In the genomic region with DNA sequence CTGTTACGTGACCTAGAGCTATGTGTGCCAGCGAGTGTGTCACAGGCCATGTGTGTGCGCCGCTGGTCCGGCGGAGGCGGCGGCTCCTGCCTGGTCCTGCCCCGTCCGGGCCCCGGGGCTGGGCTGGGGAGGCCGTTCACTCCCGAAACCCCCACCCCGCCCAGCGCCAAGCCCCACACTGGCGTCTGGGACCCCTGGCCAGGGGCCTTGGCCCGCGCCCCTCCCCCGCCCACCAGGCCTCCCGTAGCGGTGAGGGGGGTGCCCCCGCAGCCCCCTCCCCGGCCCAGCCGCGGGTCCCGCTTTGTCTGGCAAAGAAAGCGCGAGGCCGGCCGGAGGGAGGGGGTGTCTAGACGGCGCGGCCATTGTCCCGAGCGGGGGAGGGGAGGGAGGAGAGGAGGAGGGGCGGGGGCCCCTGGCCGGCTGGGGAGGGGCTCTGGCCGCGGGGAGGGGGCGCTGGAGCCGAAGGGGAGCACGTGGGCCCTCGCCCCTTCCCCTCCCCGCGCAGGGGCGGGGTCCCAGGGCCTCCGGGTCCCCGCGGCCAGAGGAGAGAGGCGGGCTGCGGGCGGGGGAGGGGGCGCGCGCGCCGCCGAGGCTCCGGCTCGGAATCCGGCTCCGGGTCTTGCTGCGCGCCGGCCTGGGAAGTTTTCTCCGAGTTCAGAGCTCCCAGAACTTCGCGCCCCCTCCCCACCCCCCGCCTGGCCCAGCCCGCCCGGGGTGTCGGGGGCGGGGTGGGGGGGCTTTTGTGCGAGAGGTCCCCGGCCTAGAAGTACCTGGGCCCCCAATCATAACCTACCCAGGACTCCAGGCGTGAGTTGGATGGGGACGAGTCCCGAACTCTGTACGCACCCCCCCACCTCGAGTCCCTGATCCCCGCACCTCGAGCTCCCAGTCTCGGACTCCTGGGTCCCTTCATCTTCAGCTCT, we compare ENCODE assay signal across 8 cellular contexts. TPM values are rescaled to one million over a fixed set of nuclear protein-coding genes. Genes with fewer than 3 reads are reported as not detected.
DNase-seq lines count a peak whose midpoint lies in the region; FAIRE-seq and TF ChIP-seq lines count a peak whose summit lies in the region.

No MANE protein-coding gene starts in this region.

- TF ChIP-seq CTCF in dorsolateral prefrontal cortex (IDR thresholded peaks at IDR 0.05 in 54 of 56, conservative IDR thresholded peaks at IDR 0.05 in 2 of 56; ENCODE audit: low read depth in 1 of 56, partially characterized antibody in 56 of 56) (no peak), mesothelial cell of epicardium (IDR thresholded peaks at IDR 0.05; ENCODE audit: unreplicated experiment) (no peak)

- no peaks in the 10 kb centered on the region for H3K27me3 Mint-ChIP-seq in mesothelial cell of epicardium (ENCODE audit: low read depth)

- no peaks in the 10 kb centered on the region for H3K9me3 Mint-ChIP-seq in mesothelial cell of epicardium

- peak overlapping the region; percentile 76 for H3K4me3 Mint-ChIP-seq in mesothelial cell of epicardium

- peak overlapping the region; percentile 86 for H3K27ac Mint-ChIP-seq in mesothelial cell of epicardium

- no peak overlapping the region for H2AFZ ChIP-seq in ACC112 (ENCODE audit: low read length, unreplicated experiment)

- intact Hi-C loops in dorsolateral prefrontal cortex (cut with DNase I): no loop called here

- H3K36me3 ChIP-seq in ACC112 (ENCODE audit: insufficient read depth, low read length): no peaks in the 10 kb centered on the region

- no peaks in the 10 kb centered on the region for H3K79me2 ChIP-seq in ACC112 (ENCODE audit: control insufficient read depth, insufficient read depth, low read length, unreplicated experiment)

- peak overlapping the region; percentile 48; the same call in 1 of the 2 replicates for H3K27ac ChIP-seq in ACC112 (ENCODE audit: low read depth, low read length)
- peak overlapping the region in 24 of 59 donors; percentile 22 to 77 (median 48) for H3K27ac ChIP-seq in dorsolateral prefrontal cortex

- H3K36me3 Mint-ChIP-seq in mesothelial cell of epicardium: no peaks in the 10 kb centered on the region

- peaks cover 18% of the 10 kb centered on the region for H3K4me1 Mint-ChIP-seq in mesothelial cell of epicardium

- FAIRE-seq in HTR-8/SVneo (lab: Jason Lieb, UNC): no peak

- H3K4me1 ChIP-seq in ACC112 (ENCODE audit: control insufficient read depth, insufficient read depth, low read length, unreplicated experiment): peaks cover 9% of the 10 kb centered on the region

- DNase-seq in HuH-7.5 (ENCODE audit: low spot score) (peak; percentile 72), dorsolateral prefrontal cortex (no peak), mesothelial cell of epicardium (ENCODE audit: low spot score in 2 of 2, unreplicated experiment in 2 of 2) (peak; percentile 65 to 81), C1 segment of cervical spinal cord (lab: John Stamatoyannopoulos, UW) (no peak), HTR-8/SVneo (ENCODE audit: insufficient read length, low spot score) (no peak), Kasumi-1 (lab: John Stamatoyannopoulos, UW) (no peak), NCI-H187 (lab: John Stamatoyannopoulos, UW) (no peak)

- peak overlapping the region; percentile 92 for H3K4me3 ChIP-seq in ACC112 (ENCODE audit: low read depth, low read length)
- H3K4me3 ChIP-seq in dorsolateral prefrontal cortex: peak overlapping the region in 54 of 59 donors; percentile 9 to 63 (median 42)

- H3K27me3 ChIP-seq in ACC112 (ENCODE audit: insufficient read depth, low read length): no peaks in the 10 kb centered on the region
- H3K27me3 ChIP-seq in dorsolateral prefrontal cortex: peaks cover 0 to 66% (median 29%) of the 10 kb centered on the region in 45 donors

RNA-seq across cellular contexts. Expression of a gene that starts 0.9 kb away (rescaled TPM):
- 10 to 100 TPM in 119 of 120 experiments, 1 to 10 TPM in 1; 9.9 to 79.9 (median 27.6) TPM for total RNA-seq in dorsolateral prefrontal cortex
- total RNA-seq in mesothelial cell of epicardium: 192 to 204 TPM (median 192 TPM) in 3 replicates

RNA-seq across cellular contexts. Expression of a gene that starts 32.3 kb away (rescaled TPM):
- total RNA-seq in dorsolateral prefrontal cortex (1 to 10 TPM in 1 of 120 experiments, under 1 TPM in 39, not detected in 80; 0.20 to 1.3 (median 0.42) TPM), mesothelial cell of epicardium (2.1 to 2.4 TPM (median 2.1 TPM) in 3 replicates)

Comparison
In these comparisons a context has a peak if more than half of its experiments do, and no peak if none do; other contexts are left out.
1. DNase-seq: peak in HuH-7.5 (single experiment) and mesothelial cell of epicardium (2 of 2); none in dorsolateral prefrontal cortex (0 of 10), C1 segment of cervical spinal cord (0 of 14), HTR-8/SVneo (single experiment), Kasumi-1 (0 of 2) and NCI-H187 (0 of 2).